Comparison of ENCODE assay signal across 9 cellular contexts in genomic region chr16:57985204-57986121, GRCh38. TPM values are rescaled to one million over a fixed set of nuclear protein-coding genes. Genes with fewer than 3 reads are reported as not detected.
DNase-seq lines count a peak whose midpoint lies in the region; ATAC-seq and TF ChIP-seq lines count a peak whose summit lies in the region.
"Had no signal": no experiment of that assay in that cellular context is flagged by ENCODE, and none has a peak within 500 bp of the region (broad histone marks: within the 10 kb centered on the region; RNA-seq: fewer than 3 reads in every experiment).

No MANE protein-coding gene starts in this region.

- H3K4me1 Mint-ChIP-seq in mesothelial cell of epicardium: peaks cover 10% of the 10 kb centered on the region

- H3K4me3 ChIP-seq in BJ (ENCODE audit: low read depth, low read length) (peak overlapping the region; percentile 70), choroid plexus epithelial cell (ENCODE audit: low read depth, low read length) (peak overlapping the region; percentile 49), uterus (peak overlapping the region; percentile 38 to 69)

- ATAC-seq in HG03108 (IDR thresholded peaks at IDR 0.05; ENCODE audit: unreplicated experiment): peak; percentile 8

- no peak overlapping the region for H3K27ac Mint-ChIP-seq in mesothelial cell of epicardium

- H3K9me3 Mint-ChIP-seq in mesothelial cell of epicardium: no peaks in the 10 kb centered on the region

- H3K36me3 ChIP-seq in BJ (ENCODE audit: control insufficient read depth, insufficient read depth, low read length): no peaks in the 10 kb centered on the region
- H3K36me3 ChIP-seq in uterus: no peaks in the 10 kb centered on the region

- CTCF ChIA-PET in BJ (lab: Yijun Ruan, JAX): interaction anchor here (1.3 to 1.7 kb wide), 2 partner anchors 14 to 86 kb away, joined by 3 to 5 read pairs; no protein-coding TSS in a partner anchor

- H3K36me3 Mint-ChIP-seq in mesothelial cell of epicardium: no peaks in the 10 kb centered on the region

- peak overlapping the region; percentile 82 for H3K4me3 Mint-ChIP-seq in mesothelial cell of epicardium

- peaks cover 0 to 5% of the 10 kb centered on the region in 2 donors for H3K4me1 ChIP-seq in uterus

- peak in 1 of 2 donors; percentile 16 for TF ChIP-seq POLR2A in uterus (IDR thresholded peaks at IDR 0.05)

- H3K27me3 ChIP-seq in BJ (ENCODE audit: control insufficient read depth, insufficient read depth, low read length) (peaks cover 2% of the 10 kb centered on the region; the same call in 1 of the 2 replicates), uterus (no peaks in the 10 kb centered on the region)

- H3K27me3 Mint-ChIP-seq in mesothelial cell of epicardium (ENCODE audit: low read depth): peaks cover 38% of the 10 kb centered on the region

- DNase-seq in BJ (ENCODE audit: low read depth): no peak
- no peak for DNase-seq in choroid plexus epithelial cell (ENCODE audit: low read depth)
- DNase-seq in mesothelial cell of epicardium (ENCODE audit: low spot score in 2 of 2, unreplicated experiment in 2 of 2): no peak
- DNase-seq in uterus: peak in 1 of 2 donors; percentile 42
- no peak for DNase-seq in activated CD4-positive, alpha-beta T cell treated with anti-CD3 and anti-CD28 coated beads, Interleukin-2, amount 50 U/mL, for 48 hours
- no peak for DNase-seq in NOMO-1 treated with dmso at 0.1 percent for 144 hours (lab: John Stamatoyannopoulos, UW; ENCODE audit: unreplicated experiment)
- no peak for DNase-seq in HT-29 (ENCODE audit: low spot score)

- POLR2A ChIA-PET in BJ (lab: Charles Lee): interaction anchor here (0.6 kb wide), 1 partner anchor 27 kb away, joined by 7 read pairs; no protein-coding TSS in a partner anchor

- H3K27ac ChIP-seq in uterus: peak overlapping the region in 1 of 2 donors; percentile 91

- TF ChIP-seq CTCF in BJ (IDR thresholded peaks at IDR 0.05; ENCODE audit: insufficient read depth, low read depth, low read length) (no peak), choroid plexus epithelial cell (conservative IDR thresholded peaks at IDR 0.05; ENCODE audit: low read depth, low read length) (no peak), mesothelial cell of epicardium (IDR thresholded peaks at IDR 0.05; ENCODE audit: unreplicated experiment) (no peak), uterus (IDR thresholded peaks at IDR 0.05) (no peak)

- no peaks in the 10 kb centered on the region for H3K9me3 ChIP-seq in uterus

- intact Hi-C loops in uterus (cut with DNase I; ENCODE audit: low total_unique reads): no loop called here

RNA-seq across cellular contexts. Expression of gene CNGB1, which starts 14.5 kb away (rescaled TPM):
- polyA plus RNA-seq in BJ (2011; rRNA removed): not detected in 2 replicates
- not detected in 2 replicates for polyA minus RNA-seq in BJ (2011; rRNA and poly(A)+ RNA removed)
- total RNA-seq in mesothelial cell of epicardium (0.07 to 0.27 TPM (median 0.14 TPM) in 3 replicates), uterus (not detected)
- not detected in 2 replicates for total RNA-seq in HT-29 (2014; rRNA removed; shearing (Covaris generic))
- total RNA-seq: GM12878 had no signal

RNA-seq across cellular contexts. Expression of gene ZNF319, which starts 15.0 kb away (rescaled TPM):
- 4.9 and 5.8 TPM in 2 replicates for polyA plus RNA-seq in BJ (2011; rRNA removed)
- 4.7 and 5.1 TPM in 2 replicates for polyA minus RNA-seq in BJ (2011; rRNA and poly(A)+ RNA removed)
- 13.5 to 16.5 TPM (median 15.0 TPM) in 3 replicates for total RNA-seq in mesothelial cell of epicardium
- 10 to 100 TPM in 1 of 4 donors, 1 to 10 TPM in 3; 5.4 to 11.5 (median 6.9) TPM for total RNA-seq in uterus
- total RNA-seq in HT-29 (2014; rRNA removed; shearing (Covaris generic)): 1.5 and 2.0 TPM in 2 replicates

RNA-seq across cellular contexts. Expression of gene USB1, which starts 15.7 kb away (rescaled TPM):
- 48.7 and 86.2 TPM in 2 replicates for polyA plus RNA-seq in BJ (2011; rRNA removed)
- polyA minus RNA-seq in BJ (2011; rRNA and poly(A)+ RNA removed): 45.0 and 49.4 TPM in 2 replicates
- total RNA-seq in mesothelial cell of epicardium (34.5 to 38.3 TPM (median 36.3 TPM) in 3 replicates), uterus (10 to 100 TPM in 2 of 4 donors, 1 to 10 TPM in 2; 2.0 to 34.9 (median 14.9) TPM)
- 18.8 and 24.4 TPM in 2 replicates for total RNA-seq in HT-29 (2014; rRNA removed; shearing (Covaris generic))

RNA-seq across cellular contexts. Expression of gene MMP15, which starts 40.1 kb away (rescaled TPM):
- 0.71 and 1.1 TPM in 2 replicates for polyA plus RNA-seq in BJ (2011; rRNA removed)
- polyA minus RNA-seq in BJ (2011; rRNA and poly(A)+ RNA removed): 0.67 and 2.0 TPM in 2 replicates
- total RNA-seq in mesothelial cell of epicardium (16.2 to 17.8 TPM (median 16.3 TPM) in 3 replicates), uterus (10 to 100 TPM in 1 of 4 donors, 1 to 10 TPM in 1, under 1 TPM in 2; under 0.01 to 12.5 (median 2.6) TPM)
- 75.9 and 94.1 TPM in 2 replicates for total RNA-seq in HT-29 (2014; rRNA removed; shearing (Covaris generic))
